27 cellular contexts compared by ENCODE assay signal in the genomic region with DNA sequence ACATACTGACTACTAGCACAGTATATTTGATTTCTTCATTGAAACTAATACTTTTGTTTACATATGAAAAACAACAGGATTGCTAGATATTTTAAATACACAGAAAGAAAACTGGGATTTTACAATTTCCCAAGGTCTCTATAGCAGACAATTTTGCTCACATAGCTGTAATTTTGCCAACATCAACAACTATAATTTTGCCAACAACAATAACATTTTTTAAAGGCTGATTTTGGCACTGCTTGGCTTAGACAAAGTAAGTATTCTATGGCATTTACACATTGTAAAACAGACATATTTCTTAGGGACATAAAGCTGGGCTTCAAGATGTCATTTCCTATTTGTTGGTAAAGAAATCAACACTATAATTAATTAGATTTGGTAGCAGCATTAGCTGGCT.
"Had no signal": no experiment of that assay in that cellular context is flagged by ENCODE, and none has a peak within 500 bp of the region (broad histone marks: within the 10 kb centered on the region; RNA-seq: fewer than 3 reads in every experiment).

No MANE protein-coding gene starts in this region.

- H3K4me1 ChIP-seq: ascending aorta, body of pancreas, breast epithelium, SJSA1 had no signal

- H3K27ac Mint-ChIP-seq: activated CD4-positive, alpha-beta T cell treated with anti-CD3 and anti-CD28 coated beads, Interleukin-2, amount 10 ng/mL, durations not matched to agents 24 days and 14 days; activated CD8-positive, alpha-beta T cell treated with anti-CD3 and anti-CD28 coated beads for 36 hours; activated naive CD4-positive, alpha-beta T cell treated with anti-CD3 and anti-CD28 coated beads, Interleukin-2, amount 50 U/mL, for 24 hours; activated naive CD8-positive, alpha-beta T cell treated with anti-CD3 and anti-CD28 coated beads, Interleukin-2, amount 10 ng/mL, durations not matched to agents 7 days and 5 days; activated T-cell treated with anti-CD3 and anti-CD28 coated beads, Interleukin-2, amount 50 U/mL, for 72 hours; activated T-helper 17 cell treated with anti-CD3 and anti-CD28 coated beads, Interleukin-2, amount 50 U/mL, for 72 hours; T-helper 1 cell treated with Interleukin-12 subunit alpha and Interleukin-12 subunit beta and Interleukin-4 antibody, amounts not matched to agents 30 μg/mL and 1 μg/mL, for 36 hours; T-helper 2 cell treated with Interferon-gamma antibody and Interleukin-4, amounts not matched to agents 5 μg/mL and 100 μg/mL, for 36 hours had no signal

- H3K36me3 Mint-ChIP-seq: activated naive CD4-positive, alpha-beta T cell treated with anti-CD3 and anti-CD28 coated beads, Interleukin-2, amount 50 U/mL, for 24 hours; activated naive CD8-positive, alpha-beta T cell treated with anti-CD3 and anti-CD28 coated beads, Interleukin-2, amount 10 ng/mL, durations not matched to agents 7 days and 5 days had no signal

- H3K27me3 Mint-ChIP-seq: activated CD4-positive, alpha-beta T cell treated with anti-CD3 and anti-CD28 coated beads, Interleukin-2, amount 10 ng/mL, durations not matched to agents 24 days and 14 days; activated CD8-positive, alpha-beta T cell treated with anti-CD3 and anti-CD28 coated beads for 36 hours; activated naive CD4-positive, alpha-beta T cell treated with anti-CD3 and anti-CD28 coated beads, Interleukin-2, amount 50 U/mL, for 24 hours; activated naive CD8-positive, alpha-beta T cell treated with anti-CD3 and anti-CD28 coated beads, Interleukin-2, amount 10 ng/mL, durations not matched to agents 7 days and 5 days; activated T-helper 17 cell treated with anti-CD3 and anti-CD28 coated beads, Interleukin-2, amount 50 U/mL, for 72 hours had no signal

- H3K4me1 Mint-ChIP-seq: activated CD4-positive, alpha-beta T cell treated with anti-CD3 and anti-CD28 coated beads, Interleukin-2, amount 10 ng/mL, durations not matched to agents 24 days and 14 days; activated naive CD4-positive, alpha-beta T cell treated with anti-CD3 and anti-CD28 coated beads, Interleukin-2, amount 50 U/mL, for 24 hours; activated naive CD8-positive, alpha-beta T cell treated with anti-CD3 and anti-CD28 coated beads, Interleukin-2, amount 10 ng/mL, durations not matched to agents 7 days and 5 days; activated T-helper 17 cell treated with anti-CD3 and anti-CD28 coated beads, Interleukin-2, amount 50 U/mL, for 72 hours had no signal

- H3K27me3 ChIP-seq: ascending aorta, body of pancreas, breast epithelium, SJSA1 had no signal

- H3K36me3 ChIP-seq: ascending aorta, breast epithelium, SJSA1 had no signal

- H3K27ac ChIP-seq: ascending aorta, body of pancreas, breast epithelium, KMS-11, SJSA1 had no signal

- H3K4me3 Mint-ChIP-seq: activated CD4-positive, alpha-beta T cell treated with anti-CD3 and anti-CD28 coated beads, Interleukin-2, amount 10 ng/mL, durations not matched to agents 24 days and 14 days; activated CD8-positive, alpha-beta T cell treated with anti-CD3 and anti-CD28 coated beads for 36 hours; activated naive CD4-positive, alpha-beta T cell treated with anti-CD3 and anti-CD28 coated beads, Interleukin-2, amount 50 U/mL, for 24 hours; activated naive CD8-positive, alpha-beta T cell treated with anti-CD3 and anti-CD28 coated beads, Interleukin-2, amount 10 ng/mL, durations not matched to agents 7 days and 5 days; activated T-cell treated with anti-CD3 and anti-CD28 coated beads, Interleukin-2, amount 50 U/mL, for 72 hours; activated T-helper 17 cell treated with anti-CD3 and anti-CD28 coated beads, Interleukin-2, amount 50 U/mL, for 72 hours; T-helper 1 cell treated with Interleukin-12 subunit alpha and Interleukin-12 subunit beta and Interleukin-4 antibody, amounts not matched to agents 30 μg/mL and 1 μg/mL, for 36 hours; T-helper 2 cell treated with Interferon-gamma antibody and Interleukin-4, amounts not matched to agents 5 μg/mL and 100 μg/mL, for 36 hours had no signal

- DNase-seq: activated CD4-positive, alpha-beta T cell treated with anti-CD3 and anti-CD28 coated beads, Interleukin-2, amount 10 ng/mL, durations not matched to agents 24 days and 14 days; activated CD4-positive, alpha-beta T cell treated with anti-CD3 and anti-CD28 coated beads, Interleukin-2, amount 50 U/mL, for 4 hours; activated CD8-positive, alpha-beta T cell treated with anti-CD3 and anti-CD28 coated beads for 36 hours; activated effector memory CD4-positive, alpha-beta T cell treated with anti-CD3 and anti-CD28 coated beads, Interleukin-2, amount 50 U/mL, for 16 hours; activated naive CD4-positive, alpha-beta T cell; activated naive CD8-positive, alpha-beta T cell treated with anti-CD3 and anti-CD28 coated beads, Interleukin-2, amount 10 ng/mL, durations not matched to agents 7 days and 5 days; activated T-cell treated with anti-CD3 and anti-CD28 coated beads, Interleukin-2, amount 50 U/mL, for 1 hour; activated T-cell treated with anti-CD3 and anti-CD28 coated beads, Interleukin-2, amount 50 U/mL, for 72 hours; amygdala; body of pancreas; NCI-H1105; NCI-H1417 treated with DMSO at 0.1 percent for 48 hours; NCI-H187 treated with DMSO at 0.1 percent for 48 hours; NCI-H2081 treated with DMSO at 0.1 percent for 48 hours; NCI-H226; NCI-H524 treated with DMSO at 0.1 percent for 48 hours; SHP77 treated with DMSO at 0.1 percent for 48 hours; SK-N-SH had no signal

- ATAC-seq: activated CD8-positive, alpha-beta T cell treated with anti-CD3 and anti-CD28 coated beads for 36 hours; activated T-cell treated with anti-CD3 and anti-CD28 coated beads, Interleukin-2, amount 50 U/mL, for 72 hours; activated T-helper 17 cell treated with anti-CD3 and anti-CD28 coated beads, Interleukin-2, amount 50 U/mL, for 72 hours; body of pancreas; Panc1 had no signal

- H3K4me3 ChIP-seq: ascending aorta, body of pancreas, breast epithelium, SJSA1 had no signal

- H3K9me3 ChIP-seq: ascending aorta, body of pancreas, breast epithelium, SJSA1, SK-N-SH had no signal

- H3K9me3 Mint-ChIP-seq: activated CD4-positive, alpha-beta T cell treated with anti-CD3 and anti-CD28 coated beads, Interleukin-2, amount 10 ng/mL, durations not matched to agents 24 days and 14 days; activated CD8-positive, alpha-beta T cell treated with anti-CD3 and anti-CD28 coated beads for 36 hours; activated naive CD8-positive, alpha-beta T cell treated with anti-CD3 and anti-CD28 coated beads, Interleukin-2, amount 10 ng/mL, durations not matched to agents 7 days and 5 days had no signal
